ENCODE assay signal across 1 cellular context in the genomic region with DNA sequence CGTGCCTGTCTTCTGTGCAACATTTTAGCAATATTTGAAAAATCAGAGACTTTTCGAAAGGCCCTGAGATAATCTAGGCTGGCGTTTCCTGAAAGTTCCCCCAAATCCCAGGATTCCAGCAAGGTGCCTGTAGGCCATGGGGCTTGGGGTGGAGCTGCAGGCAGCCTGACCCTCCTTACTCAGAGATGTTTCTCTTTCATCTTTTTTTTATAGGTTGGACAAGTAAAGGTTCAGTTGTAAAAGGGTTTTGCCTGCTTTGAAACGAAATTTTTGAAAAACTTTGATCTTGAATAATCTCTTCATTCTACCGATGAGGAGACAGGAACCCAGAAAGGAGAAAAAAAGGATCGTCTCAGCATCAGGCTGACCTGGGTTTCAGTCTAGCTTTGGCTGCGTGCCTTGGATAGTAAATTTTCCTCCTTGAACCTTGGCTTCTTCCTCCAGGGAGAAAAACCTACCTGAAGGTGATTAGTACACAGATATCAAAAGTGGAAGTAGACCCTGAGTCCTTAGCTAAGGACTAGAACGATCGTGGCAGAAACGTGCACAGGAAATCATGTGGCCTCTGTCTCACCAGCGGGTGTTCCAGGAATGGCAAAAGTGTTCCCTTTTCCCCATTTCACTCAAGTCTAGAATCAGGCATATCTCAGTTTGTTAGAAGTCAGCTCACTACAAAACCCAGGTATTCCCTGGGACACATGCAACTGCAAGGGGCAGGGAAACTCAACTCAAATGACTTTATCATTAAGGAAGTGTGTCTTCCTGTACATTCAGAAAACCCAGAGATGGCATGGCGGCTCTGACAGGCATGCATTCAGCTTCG.
TF ChIP-seq lines count a peak whose summit lies in the region.

No MANE protein-coding gene starts in this region.

TF ChIP-seq in liver, 16 proteins besides CTCF, POLR2A, EP300 and RAD21 (continued from another document):
- no peak for TF ChIP-seq TAF1 (conservative IDR thresholded peaks at IDR 0.05)
